ENCODE assay signal across 1 cellular context in the genomic region with DNA sequence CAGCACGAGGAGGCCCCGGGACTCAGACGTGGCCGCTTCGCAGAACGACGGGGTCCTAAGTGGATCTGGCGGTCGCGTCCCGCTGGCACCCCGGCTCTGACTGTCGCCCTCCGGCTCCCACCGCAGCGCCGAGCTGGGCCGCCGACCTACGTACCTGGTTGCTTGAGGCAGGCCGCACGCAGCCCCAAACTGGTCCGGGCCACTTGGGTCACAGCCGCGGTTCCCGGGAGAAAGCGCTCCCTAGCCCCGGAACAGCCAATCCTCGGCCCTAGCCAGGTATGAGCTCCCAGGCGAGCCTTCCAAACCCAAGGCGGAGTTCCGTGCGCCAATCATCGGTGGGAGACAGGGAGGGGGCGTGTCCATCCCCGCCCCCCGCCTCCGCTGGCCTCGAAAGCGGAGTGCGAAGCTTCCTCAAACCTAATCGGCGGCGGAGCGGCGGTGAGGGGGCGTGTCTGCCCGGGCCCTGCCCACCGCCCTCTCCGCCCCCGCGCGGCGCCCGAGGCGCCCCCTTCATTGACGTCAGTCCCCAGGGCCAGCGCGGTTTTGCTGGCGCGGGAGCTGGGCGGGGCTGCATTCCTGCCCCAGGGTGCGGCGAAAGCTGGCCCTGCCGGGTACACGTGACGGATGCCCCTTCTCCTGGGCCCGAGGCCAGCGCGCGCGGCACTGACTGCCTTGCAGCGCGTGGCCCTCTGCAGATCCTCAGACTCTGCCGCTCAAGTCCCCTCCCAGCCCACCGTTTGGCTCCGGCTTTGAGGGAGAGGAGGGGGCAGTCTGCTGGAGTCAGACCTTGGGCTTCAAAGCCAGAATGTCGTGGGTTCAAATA.
TF ChIP-seq lines count a peak whose summit lies in the region.

A gene with protein sequence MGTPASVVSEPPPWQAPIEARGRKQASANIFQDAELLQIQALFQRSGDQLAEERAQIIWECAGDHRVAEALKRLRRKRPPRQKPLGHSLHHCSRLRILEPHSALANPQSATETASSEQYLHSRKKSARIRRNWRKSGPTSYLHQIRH (minus strand): TSS at position 280 of the 823 bp plus-strand sequence. CDS start 7,336 bp downstream, outside the sequence.

TF ChIP-seq in IMR-90, 13 proteins besides CTCF, POLR2A, EP300 and RAD21 (continued from another document):
- TF ChIP-seq MXI1 (IDR thresholded peaks at IDR 0.05; ENCODE audit: borderline replicate concordance, low read depth, low read length): peak; percentile 74; the same call in 1 of the 2 replicates
- no peak for TF ChIP-seq RFX5 (IDR thresholded peaks at IDR 0.05; ENCODE audit: low read depth, low read length)
- TF ChIP-seq MAZ (IDR thresholded peaks at IDR 0.05; ENCODE audit: borderline replicate concordance, low read depth, low read length): peak; percentile 98; the same call in 1 of the 2 replicates
- no peak for TF ChIP-seq CEBPB (IDR thresholded peaks at IDR 0.05; ENCODE audit: low read depth, low read length)
- no peak for TF ChIP-seq RCOR1 (IDR thresholded peaks at IDR 0.05; ENCODE audit: insufficient replicate concordance, low read length)
- TF ChIP-seq USF2 (IDR thresholded peaks at IDR 0.05; ENCODE audit: low read depth, low read length): peak; percentile 93
- peak; percentile 96 for TF ChIP-seq BHLHE40 (IDR thresholded peaks at IDR 0.05; ENCODE audit: low read depth, low read length)
- 0 out of 2 replicates have a peak, but pooled peaks have one; percentile 18 for TF ChIP-seq FOS (IDR thresholded peaks at IDR 0.05; ENCODE audit: low read depth, low read length)
